Comparison of ENCODE assay signal across 8 cellular contexts in the genomic region with DNA sequence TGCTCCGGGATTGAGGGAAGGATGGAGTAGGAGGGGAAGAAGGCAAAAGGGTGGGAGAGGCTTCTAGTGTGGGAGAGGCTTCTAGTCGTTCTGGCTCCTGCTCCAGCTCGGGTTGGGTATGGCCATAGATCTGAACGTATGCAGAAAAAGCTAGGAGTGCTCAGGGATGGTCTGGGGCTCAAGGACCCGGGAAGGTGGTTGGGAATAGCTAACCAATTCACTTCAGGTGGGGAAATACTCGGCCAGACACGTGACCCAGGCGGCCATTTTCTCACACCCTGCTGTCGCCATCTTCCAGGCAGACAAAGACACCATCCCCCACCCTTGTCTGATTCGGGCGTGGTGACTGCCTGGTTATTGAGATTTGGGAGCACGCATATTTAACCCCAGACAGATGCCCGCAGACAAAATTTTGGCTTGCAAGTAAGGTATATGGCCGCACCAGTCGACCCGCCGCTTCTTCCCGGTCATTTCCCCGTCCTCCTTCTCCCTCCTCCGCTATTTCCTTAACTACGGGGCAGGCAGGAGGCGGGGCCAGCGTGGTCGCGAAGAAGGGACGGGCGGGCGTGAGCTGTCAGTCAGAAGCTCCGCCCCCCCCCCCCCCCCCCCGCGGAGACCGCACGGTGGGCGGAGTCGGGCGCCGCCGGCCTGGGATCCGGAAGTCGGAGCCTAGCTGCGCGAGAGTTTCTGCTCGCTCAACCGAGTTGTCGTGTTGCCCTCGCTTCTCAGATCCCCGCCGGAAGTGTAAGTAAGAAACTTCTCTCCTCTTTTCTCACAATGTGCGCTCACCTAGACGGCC. TPM values are rescaled to one million over a fixed set of nuclear protein-coding genes. Genes with fewer than 3 reads are reported as not detected.
DNase-seq lines count a peak whose midpoint lies in the region; ATAC-seq and TF ChIP-seq lines count a peak whose summit lies in the region.

Gene GNL3L, plus strand, starts transcription at position 661 of the 799 bp plus-strand sequence. CDS start 2,348 bp downstream, outside the sequence.

- no peak for TF ChIP-seq CTCF in psoas muscle (IDR thresholded peaks at IDR 0.05)

- peaks cover 28% of the 10 kb centered on the region for H3K4me1 Mint-ChIP-seq in T-helper 1 cell treated with Interleukin-12 subunit alpha and Interleukin-12 subunit beta and Interleukin-4 antibody, amounts not matched to agents 30 μg/mL and 1 μg/mL, for 36 hours (ENCODE audit: low read depth)

- intact Hi-C loops in left ventricle myocardium superior (cut with micrococcal nuclease) (no loop called here), psoas muscle (cut with DNase I) (loop anchor here (5.0 to 10.0 kb wide), 2 partner anchors 87 to 1195 kb away; partner anchors contain the start of gene TSR2 (in 1 of the 2))

- peak within 1 kb of the TSS; percentile 93 for H3K27ac Mint-ChIP-seq in T-helper 1 cell treated with Interleukin-12 subunit alpha and Interleukin-12 subunit beta and Interleukin-4 antibody, amounts not matched to agents 30 μg/mL and 1 μg/mL, for 36 hours

- peaks cover 0 to 7% (median 0%) of the 10 kb centered on the region in 3 donors for H3K27me3 ChIP-seq in psoas muscle (ENCODE audit: insufficient read depth in 3 of 3, low read length in 2 of 3)

- H3K27ac ChIP-seq in psoas muscle (peak within 1 kb of the TSS; percentile 84), urinary bladder (ENCODE audit: low read depth) (peak within 1 kb of the TSS; percentile 87)

- H3K4me1 ChIP-seq in psoas muscle (no peaks in the 10 kb centered on the region), urinary bladder (ENCODE audit: insufficient read depth) (peaks cover 2% of the 10 kb centered on the region)

- no peaks in the 10 kb centered on the region for H3K9me3 ChIP-seq in psoas muscle

- peak within 1 kb of the TSS; percentile 90 for H3K4me3 Mint-ChIP-seq in T-helper 1 cell treated with Interleukin-12 subunit alpha and Interleukin-12 subunit beta and Interleukin-4 antibody, amounts not matched to agents 30 μg/mL and 1 μg/mL, for 36 hours

- DNase-seq in NCI-H1694 treated with DMSO at 0.1 percent for 48 hours (lab: John Stamatoyannopoulos, UW) (peak; percentile 87), amygdala (lab: John Stamatoyannopoulos, UW) (peak; percentile 18 to 91 (median 76)), left ventricle myocardium superior (peak; percentile 92), psoas muscle (peak; percentile 83 to 94)

- ATAC-seq in GM18498 (IDR thresholded peaks at IDR 0.05; ENCODE audit: unreplicated experiment), result peak; percentile 94
- ATAC-seq in HG02885 (IDR thresholded peaks at IDR 0.05; ENCODE audit: poor library complexity, unreplicated experiment), result peak; percentile 89
- peak; percentile 96 for ATAC-seq in left ventricle myocardium superior
- ATAC-seq in psoas muscle, result peak; percentile 94 to 96 (median 94)

- peaks cover 22% of the 10 kb centered on the region for H3K36me3 Mint-ChIP-seq in T-helper 1 cell treated with Interleukin-12 subunit alpha and Interleukin-12 subunit beta and Interleukin-4 antibody, amounts not matched to agents 30 μg/mL and 1 μg/mL, for 36 hours (ENCODE audit: low read depth)

- peaks cover 3 to 13% of the 10 kb centered on the region in 2 donors for H3K36me3 ChIP-seq in psoas muscle (ENCODE audit: insufficient read depth in 1 of 2, low read depth in 1 of 2)
- no peaks in the 10 kb centered on the region for H3K36me3 ChIP-seq in urinary bladder (ENCODE audit: insufficient read depth)

- peak within 1 kb of the TSS; percentile 81 for H3K4me3 ChIP-seq in psoas muscle
- H3K4me3 ChIP-seq in urinary bladder (ENCODE audit: low read depth, low read length), result peak within 1 kb of the TSS; percentile 58

- peaks cover 12% of the 10 kb centered on the region for H3K9me3 Mint-ChIP-seq in T-helper 1 cell treated with Interleukin-12 subunit alpha and Interleukin-12 subunit beta and Interleukin-4 antibody, amounts not matched to agents 30 μg/mL and 1 μg/mL, for 36 hours

- H3K27me3 Mint-ChIP-seq in T-helper 1 cell treated with Interleukin-12 subunit alpha and Interleukin-12 subunit beta and Interleukin-4 antibody, amounts not matched to agents 30 μg/mL and 1 μg/mL, for 36 hours (ENCODE audit: low read depth), result no peaks in the 10 kb centered on the region

- 1 to 32% (median 2%) methylated on average over 26 to 43 of the region's 50 CpGs for WGBS in psoas muscle, 3 donors
- 2% methylated on average over 38 of the region's 50 CpGs for WGBS in urinary bladder

RNA-seq across cellular contexts. Expression of gene GNL3L, which starts in this region (rescaled TPM):
- total RNA-seq in left ventricle myocardium superior, result 19.9 TPM
- 10 to 100 TPM; 30.7 to 36.1 (median 33.3) TPM for total RNA-seq in psoas muscle
- 10 to 100 TPM in 2 of 3 donors, 1 to 10 TPM in 1; 8.1 to 20.8 (median 19.7) TPM for polyA plus RNA-seq in psoas muscle
- 21.9 TPM for total RNA-seq in urinary bladder
- polyA plus RNA-seq in urinary bladder, result 5.9 TPM

Comparison
In these comparisons a context has a peak if more than half of its experiments do, and no peak if none do; other contexts are left out.
1. Peak in every context shown above with its lines: DNase-seq, ATAC-seq, H3K4me3 ChIP-seq and H3K27ac ChIP-seq.